ENCODE assay signal across 31 cellular contexts in the genomic region with DNA sequence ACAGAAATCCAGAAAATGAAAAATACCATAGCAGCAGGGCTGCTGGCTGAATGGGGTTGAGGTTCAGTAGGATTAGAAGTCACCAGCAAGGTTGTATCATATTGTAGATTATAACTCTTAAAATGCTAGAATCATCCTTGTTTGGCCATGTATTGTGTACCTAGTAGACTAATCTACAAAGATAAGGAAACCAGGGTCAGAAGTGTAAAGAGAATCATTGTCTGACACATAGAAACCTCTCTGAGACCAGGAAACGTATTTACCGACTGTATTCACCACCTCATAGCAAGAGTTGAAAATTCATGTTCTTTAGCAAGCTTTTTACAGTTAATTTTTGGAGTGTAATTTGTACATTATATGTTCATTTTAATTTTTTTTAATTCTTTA.
"Had no signal": no experiment of that assay in that cellular context is flagged by ENCODE, and none has a peak within 500 bp of the region (broad histone marks: within the 10 kb centered on the region; RNA-seq: fewer than 3 reads in every experiment).

No MANE protein-coding gene starts in this region.

- H3K4me3 Mint-ChIP-seq: activated naive CD4-positive, alpha-beta T cell treated with anti-CD3 and anti-CD28 coated beads for 36 hours; activated naive CD8-positive, alpha-beta T cell treated with anti-CD3 and anti-CD28 coated beads for 36 hours; activated T-helper 1 cell treated with anti-CD3 and anti-CD28 coated beads, Interleukin-12 subunit alpha, Interleukin-12 subunit beta, Interleukin-2, Interleukin-4 antibody, amounts not matched to agents 30 ng/mL and 10 ng/mL and 1 ng/mL, durations not matched to agents 14 hours and 24 hours and 36 hours; nephron; stimulated activated memory B cell treated with anti-CD40 and anti-IgM and Interleukin-4, amounts not matched to agents 10 μg/mL and 1 μg/mL and 100 μg/mL, for 72 hours; stimulated activated naive CD8-positive, alpha-beta T cell treated with anti-CD3 and anti-CD28 coated beads, Interleukin-15, amount 100 ng/mL, for 72 hours had no signal

- H3K36me3 Mint-ChIP-seq: activated naive CD8-positive, alpha-beta T cell treated with anti-CD3 and anti-CD28 coated beads for 36 hours; stimulated activated memory B cell treated with anti-CD40 and anti-IgM and Interleukin-4, amounts not matched to agents 10 μg/mL and 1 μg/mL and 100 μg/mL, for 72 hours had no signal

- H3K27me3 Mint-ChIP-seq: activated naive CD8-positive, alpha-beta T cell treated with anti-CD3 and anti-CD28 coated beads for 36 hours; stimulated activated memory B cell treated with anti-CD40 and anti-IgM and Interleukin-4, amounts not matched to agents 10 μg/mL and 1 μg/mL and 100 μg/mL, for 72 hours; stimulated activated naive CD8-positive, alpha-beta T cell treated with anti-CD3 and anti-CD28 coated beads, Interleukin-15, amount 100 ng/mL, for 72 hours had no signal

- FAIRE-seq: colon had no signal

- H3K27ac Mint-ChIP-seq: activated naive CD4-positive, alpha-beta T cell treated with anti-CD3 and anti-CD28 coated beads for 36 hours; activated naive CD8-positive, alpha-beta T cell treated with anti-CD3 and anti-CD28 coated beads for 36 hours; activated T-helper 1 cell treated with anti-CD3 and anti-CD28 coated beads, Interleukin-12 subunit alpha, Interleukin-12 subunit beta, Interleukin-2, Interleukin-4 antibody, amounts not matched to agents 30 ng/mL and 10 ng/mL and 1 ng/mL, durations not matched to agents 14 hours and 24 hours and 36 hours; stimulated activated memory B cell treated with anti-CD40 and anti-IgM and Interleukin-4, amounts not matched to agents 10 μg/mL and 1 μg/mL and 100 μg/mL, for 72 hours; stimulated activated naive CD8-positive, alpha-beta T cell treated with anti-CD3 and anti-CD28 coated beads, Interleukin-15, amount 100 ng/mL, for 72 hours had no signal

- ATAC-seq: activated CD4-positive, CD25-positive, alpha-beta regulatory T cell treated with anti-CD3 and anti-CD28 coated beads, Interleukin-2, amount 50 U/mL, for 24 hours; heart right ventricle; sciatic nerve; stimulated activated memory B cell treated with anti-CD40 and anti-IgM and Interleukin-4, amounts not matched to agents 10 μg/mL and 1 μg/mL and 100 μg/mL, for 72 hours; stimulated activated naive CD8-positive, alpha-beta T cell treated with anti-CD3 and anti-CD28 coated beads, Interleukin-15, amount 100 ng/mL, for 72 hours had no signal

- H3K4me1 Mint-ChIP-seq: activated naive CD8-positive, alpha-beta T cell treated with anti-CD3 and anti-CD28 coated beads for 36 hours; stimulated activated memory B cell treated with anti-CD40 and anti-IgM and Interleukin-4, amounts not matched to agents 10 μg/mL and 1 μg/mL and 100 μg/mL, for 72 hours; stimulated activated naive CD8-positive, alpha-beta T cell treated with anti-CD3 and anti-CD28 coated beads, Interleukin-15, amount 100 ng/mL, for 72 hours had no signal

- DNase-seq: activated CD4-positive, alpha-beta T cell treated with anti-CD3 and anti-CD28 coated beads for 48 hours; activated CD4-positive, alpha-beta T cell treated with anti-CD3 and anti-CD28 coated beads, Interleukin-2, amount 50 U/mL, for 48 hours; activated CD8-positive, alpha-beta memory T cell treated with anti-CD3 and anti-CD28 coated beads for 24 hours; activated CD8-positive, alpha-beta memory T cell treated with anti-CD3 and anti-CD28 coated beads, Interleukin-2, amount 50 U/mL, for 4 hours; activated effector memory CD4-positive, alpha-beta T cell treated with anti-CD3 and anti-CD28 coated beads, Interleukin-2, amount 50 U/mL, for 16 hours; activated naive CD4-positive, alpha-beta T cell treated with anti-CD3 and anti-CD28 coated beads for 36 hours; activated naive CD8-positive, alpha-beta T cell treated with anti-CD3 and anti-CD28 coated beads for 36 hours; activated T-cell treated with anti-CD3 and anti-CD28 coated beads, Interleukin-2, amount 50 U/mL, for 1 hour; adrenal gland; aorta; body of pancreas; dorsolateral prefrontal cortex; effector memory CD4-positive, alpha-beta T cell; esophagus squamous epithelium; foreskin melanocyte; heart right ventricle; left ventricle myocardium inferior; retina; stimulated activated CD4-positive, alpha-beta T cell treated with anti-CD3 and anti-CD28 coated beads, Interleukin-4, amount 100 ng/mL, for 24 hours; stimulated activated CD8-positive, alpha-beta memory T cell treated with anti-CD3 and anti-CD28 coated beads, Interleukin-4, amount 100 ng/mL, for 48 hours; stimulated activated naive CD8-positive, alpha-beta T cell treated with anti-CD3 and anti-CD28 coated beads, Interleukin-15, amount 100 ng/mL, for 72 hours; substantia nigra; T-helper 1 cell; upper lobe of left lung; WERI-Rb-1 had no signal

- H3K9me3 Mint-ChIP-seq: activated naive CD4-positive, alpha-beta T cell treated with anti-CD3 and anti-CD28 coated beads for 36 hours; activated naive CD8-positive, alpha-beta T cell treated with anti-CD3 and anti-CD28 coated beads for 36 hours; activated T-helper 1 cell treated with anti-CD3 and anti-CD28 coated beads, Interleukin-12 subunit alpha, Interleukin-12 subunit beta, Interleukin-2, Interleukin-4 antibody, amounts not matched to agents 30 ng/mL and 10 ng/mL and 1 ng/mL, durations not matched to agents 14 hours and 24 hours and 36 hours; nephron; stimulated activated memory B cell treated with anti-CD40 and anti-IgM and Interleukin-4, amounts not matched to agents 10 μg/mL and 1 μg/mL and 100 μg/mL, for 72 hours; stimulated activated naive CD8-positive, alpha-beta T cell treated with anti-CD3 and anti-CD28 coated beads, Interleukin-15, amount 100 ng/mL, for 72 hours had no signal
